In the genomic region with DNA sequence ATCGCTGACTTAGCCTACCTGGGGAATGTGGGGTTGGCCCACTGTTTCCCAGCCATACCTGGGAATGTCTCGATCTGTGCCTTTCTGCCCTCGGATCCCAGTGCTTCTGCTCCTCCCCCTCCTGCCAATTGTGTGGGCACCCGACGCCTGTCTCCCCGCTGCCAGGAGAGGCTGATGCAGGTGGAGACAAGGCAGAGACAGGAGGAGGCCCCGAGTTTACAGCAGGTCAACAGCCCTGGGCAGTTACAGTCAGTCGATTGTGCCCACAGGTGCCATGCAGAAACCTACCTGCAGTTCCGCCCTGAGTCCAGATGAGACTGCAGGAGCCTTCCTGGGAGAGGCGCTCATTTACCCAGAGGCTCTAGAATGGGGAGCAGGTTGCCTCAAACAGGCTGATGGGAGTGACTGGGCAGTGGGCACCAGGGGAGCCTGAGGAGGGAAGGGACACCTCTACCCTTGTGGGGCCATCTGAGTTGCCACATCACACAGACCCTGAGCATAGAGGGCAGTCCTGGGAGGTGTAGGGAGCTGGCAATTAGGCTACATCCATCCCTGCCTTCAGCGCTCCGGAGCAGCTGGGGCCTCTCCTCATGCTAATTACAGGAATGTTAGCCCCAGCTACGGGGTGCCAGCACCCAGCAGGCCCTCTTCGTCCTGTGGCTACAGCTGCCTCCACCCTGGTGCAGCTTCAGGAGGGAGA, we compare ENCODE assay signal across 2 cellular contexts.
TF ChIP-seq lines count a peak whose summit lies in the region.

No MANE protein-coding gene starts in this region.

TF ChIP-seq in HepG2, 621 proteins besides CTCF, POLR2A, EP300 and RAD21 (continued from another document):
- TF ChIP-seq, protein P1, sequence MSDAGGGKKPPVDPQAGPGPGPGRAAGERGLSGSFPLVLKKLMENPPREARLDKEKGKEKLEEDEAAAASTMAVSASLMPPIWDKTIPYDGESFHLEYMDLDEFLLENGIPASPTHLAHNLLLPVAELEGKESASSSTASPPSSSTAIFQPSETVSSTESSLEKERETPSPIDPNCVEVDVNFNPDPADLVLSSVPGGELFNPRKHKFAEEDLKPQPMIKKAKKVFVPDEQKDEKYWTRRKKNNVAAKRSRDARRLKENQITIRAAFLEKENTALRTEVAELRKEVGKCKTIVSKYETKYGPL (CRISPR knock-in tag; IDR thresholded peaks at IDR 0.05) = no peak
- TF ChIP-seq ZNF17 (CRISPR knock-in tag; IDR thresholded peaks at IDR 0.05) (no peak), NONO (IDR thresholded peaks at IDR 0.05) (no peak), NONO (CRISPR knock-in tag; conservative IDR thresholded peaks at IDR 0.05) (no peak), GATAD1 (CRISPR knock-in tag; IDR thresholded peaks at IDR 0.05) (no peak), ZNF720 (CRISPR knock-in tag; IDR thresholded peaks at IDR 0.05) (no peak), MIER3 (CRISPR knock-in tag; IDR thresholded peaks at IDR 0.05; ENCODE audit: borderline replicate concordance) (no peak), ZNF121 (CRISPR knock-in tag; IDR thresholded peaks at IDR 0.05) (no peak), PRPF4 (IDR thresholded peaks at IDR 0.05; ENCODE audit: low read depth, low read length, poor library complexity, severe bottlenecking) (no peak), ZNF224 (CRISPR knock-in tag; IDR thresholded peaks at IDR 0.05) (no peak), AKAP8 (CRISPR knock-in tag; IDR thresholded peaks at IDR 0.05) (no peak)

TF ChIP-seq in WTC11, 78 proteins besides CTCF, POLR2A, EP300 and RAD21 (continued from another document):
- TF ChIP-seq, protein P2, sequence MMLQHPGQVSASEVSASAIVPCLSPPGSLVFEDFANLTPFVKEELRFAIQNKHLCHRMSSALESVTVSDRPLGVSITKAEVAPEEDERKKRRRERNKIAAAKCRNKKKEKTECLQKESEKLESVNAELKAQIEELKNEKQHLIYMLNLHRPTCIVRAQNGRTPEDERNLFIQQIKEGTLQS (CRISPR knock-in tag; conservative IDR thresholded peaks at IDR 0.05) = no peak
- no peak for TF ChIP-seq ESRRA (CRISPR knock-in tag; IDR thresholded peaks at IDR 0.05; ENCODE audit: borderline replicate concordance)
- TF ChIP-seq, protein P3, sequence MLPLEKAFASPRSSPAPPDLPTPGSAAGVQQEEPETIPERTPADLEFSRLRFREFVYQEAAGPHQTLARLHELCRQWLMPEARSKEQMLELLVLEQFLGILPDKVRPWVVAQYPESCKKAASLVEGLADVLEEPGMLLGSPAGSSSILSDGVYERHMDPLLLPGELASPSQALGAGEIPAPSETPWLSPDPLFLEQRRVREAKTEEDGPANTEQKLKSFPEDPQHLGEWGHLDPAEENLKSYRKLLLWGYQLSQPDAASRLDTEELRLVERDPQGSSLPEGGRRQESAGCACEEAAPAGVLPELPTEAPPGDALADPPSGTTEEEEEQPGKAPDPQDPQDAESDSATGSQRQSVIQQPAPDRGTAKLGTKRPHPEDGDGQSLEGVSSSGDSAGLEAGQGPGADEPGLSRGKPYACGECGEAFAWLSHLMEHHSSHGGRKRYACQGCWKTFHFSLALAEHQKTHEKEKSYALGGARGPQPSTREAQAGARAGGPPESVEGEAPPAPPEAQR (CRISPR knock-in tag; IDR thresholded peaks at IDR 0.05) = no peak
- no peak for TF ChIP-seq NFATC4 (CRISPR knock-in tag; IDR thresholded peaks at IDR 0.05)
- no peak for TF ChIP-seq ZNF121 (CRISPR knock-in tag; IDR thresholded peaks at IDR 0.05)
